Comparison of ENCODE assay signal across 2 cellular contexts in the genomic region with DNA sequence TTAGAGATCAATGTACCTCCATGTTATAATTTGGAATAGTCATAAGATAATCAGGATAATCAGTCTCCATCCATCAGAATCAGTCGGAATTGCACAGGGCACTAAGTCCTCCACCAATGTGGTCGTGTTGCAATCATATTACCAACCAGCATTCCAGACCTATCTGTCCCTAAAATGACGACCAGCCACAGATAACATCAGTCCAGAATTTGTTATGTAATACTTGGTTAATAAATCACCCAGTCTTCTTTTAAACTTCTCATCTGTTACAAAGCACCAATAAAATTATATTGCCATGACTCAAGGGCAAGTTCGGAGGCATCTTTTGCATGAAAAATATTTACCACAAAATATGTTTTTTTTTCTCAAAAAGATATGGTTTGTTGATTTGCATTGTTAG.
TF ChIP-seq lines count a peak whose summit lies in the region.

No MANE protein-coding gene starts in this region.

TF ChIP-seq in HEK293, 187 proteins besides CTCF, POLR2A, EP300 and RAD21:
- TF ChIP-seq, protein P1, sequence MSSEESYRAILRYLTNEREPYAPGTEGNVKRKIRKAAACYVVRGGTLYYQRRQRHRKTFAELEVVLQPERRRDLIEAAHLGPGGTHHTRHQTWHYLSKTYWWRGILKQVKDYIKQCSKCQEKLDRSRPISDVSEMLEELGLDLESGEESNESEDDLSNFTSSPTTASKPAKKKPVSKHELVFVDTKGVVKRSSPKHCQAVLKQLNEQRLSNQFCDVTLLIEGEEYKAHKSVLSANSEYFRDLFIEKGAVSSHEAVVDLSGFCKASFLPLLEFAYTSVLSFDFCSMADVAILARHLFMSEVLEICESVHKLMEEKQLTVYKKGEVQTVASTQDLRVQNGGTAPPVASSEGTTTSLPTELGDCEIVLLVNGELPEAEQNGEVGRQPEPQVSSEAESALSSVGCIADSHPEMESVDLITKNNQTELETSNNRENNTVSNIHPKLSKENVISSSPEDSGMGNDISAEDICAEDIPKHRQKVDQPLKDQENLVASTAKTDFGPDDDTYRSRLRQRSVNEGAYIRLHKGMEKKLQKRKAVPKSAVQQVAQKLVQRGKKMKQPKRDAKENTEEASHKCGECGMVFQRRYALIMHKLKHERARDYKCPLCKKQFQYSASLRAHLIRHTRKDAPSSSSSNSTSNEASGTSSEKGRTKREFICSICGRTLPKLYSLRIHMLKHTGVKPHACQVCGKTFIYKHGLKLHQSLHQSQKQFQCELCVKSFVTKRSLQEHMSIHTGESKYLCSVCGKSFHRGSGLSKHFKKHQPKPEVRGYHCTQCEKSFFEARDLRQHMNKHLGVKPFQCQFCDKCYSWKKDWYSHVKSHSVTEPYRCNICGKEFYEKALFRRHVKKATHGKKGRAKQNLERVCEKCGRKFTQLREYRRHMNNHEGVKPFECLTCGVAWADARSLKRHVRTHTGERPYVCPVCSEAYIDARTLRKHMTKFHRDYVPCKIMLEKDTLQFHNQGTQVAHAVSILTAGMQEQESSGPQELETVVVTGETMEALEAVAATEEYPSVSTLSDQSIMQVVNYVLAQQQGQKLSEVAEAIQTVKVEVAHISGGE (tag by site-specific recombination; conservative IDR thresholded peaks at IDR 0.05; ENCODE audit: low read depth) = 0 out of 2 replicates have a peak, but pooled peaks have one; percentile 18
- TF ChIP-seq, protein P2, sequence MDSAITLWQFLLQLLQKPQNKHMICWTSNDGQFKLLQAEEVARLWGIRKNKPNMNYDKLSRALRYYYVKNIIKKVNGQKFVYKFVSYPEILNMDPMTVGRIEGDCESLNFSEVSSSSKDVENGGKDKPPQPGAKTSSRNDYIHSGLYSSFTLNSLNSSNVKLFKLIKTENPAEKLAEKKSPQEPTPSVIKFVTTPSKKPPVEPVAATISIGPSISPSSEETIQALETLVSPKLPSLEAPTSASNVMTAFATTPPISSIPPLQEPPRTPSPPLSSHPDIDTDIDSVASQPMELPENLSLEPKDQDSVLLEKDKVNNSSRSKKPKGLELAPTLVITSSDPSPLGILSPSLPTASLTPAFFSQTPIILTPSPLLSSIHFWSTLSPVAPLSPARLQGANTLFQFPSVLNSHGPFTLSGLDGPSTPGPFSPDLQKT (IDR thresholded peaks at IDR 0.05; ENCODE audit: borderline replicate concordance, low read depth, low read length) = no peak

TF ChIP-seq in liver, 16 proteins besides CTCF, POLR2A, EP300 and RAD21:
- TF ChIP-seq NR2F2 (IDR thresholded peaks at IDR 0.05) (peak; percentile 23), FOXA1 (IDR thresholded peaks at IDR 0.05) (no peak), ATF3 (IDR thresholded peaks at IDR 0.05) (no peak), FOXA2 (IDR thresholded peaks at IDR 0.05) (no peak), RXRA (IDR thresholded peaks at IDR 0.05) (peak; percentile 76 to 87), REST (IDR thresholded peaks at IDR 0.05) (peak; percentile 66), YY1 (IDR thresholded peaks at IDR 0.05) (peak; percentile 92), GABPA (IDR thresholded peaks at IDR 0.05 in 1 of 2, conservative IDR thresholded peaks at IDR 0.05 in 1 of 2) (no peak), SP1 (IDR thresholded peaks at IDR 0.05) (peak; percentile 91), HNF4G (IDR thresholded peaks at IDR 0.05) (peak; percentile 76), HNF4A (conservative IDR thresholded peaks at IDR 0.05) (peak; percentile 87), JUND (IDR thresholded peaks at IDR 0.05) (peak; percentile 69 to 78), ZBTB33 (IDR thresholded peaks at IDR 0.05) (peak; percentile 69), TAF1 (conservative IDR thresholded peaks at IDR 0.05) (no peak), MAX (IDR thresholded peaks at IDR 0.05) (peak; percentile 80), EGR1 (IDR thresholded peaks at IDR 0.05; ENCODE audit: low read depth in 2 of 2) (no peak)
TF ChIP-seq in liver: peak in this region for 10.
